7 cellular contexts compared by ENCODE assay signal in the genomic region with DNA sequence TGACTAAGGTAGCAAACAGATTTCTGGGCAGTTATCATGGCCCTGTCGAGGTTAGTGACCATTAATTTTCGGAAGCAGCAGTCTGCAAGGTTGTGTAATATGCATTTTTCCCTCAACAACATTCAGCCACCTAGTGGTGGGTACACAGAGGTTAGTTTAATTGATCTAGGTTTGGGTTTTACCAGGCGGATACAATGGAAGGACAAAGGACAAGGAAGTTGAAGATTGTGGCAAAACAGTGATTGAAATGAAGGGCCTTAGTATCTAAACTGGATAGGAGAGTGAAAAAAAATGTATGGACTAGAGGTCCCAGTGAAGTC. TPM values are rescaled to one million over a fixed set of nuclear protein-coding genes. Genes with fewer than 3 reads are reported as not detected.
DNase-seq lines count a peak whose midpoint lies in the region; ATAC-seq and TF ChIP-seq lines count a peak whose summit lies in the region.

No MANE protein-coding gene starts in this region.

- in situ Hi-C loops in brain microvascular endothelial cell (cut with HindIII; ENCODE audit: low pct_ligation_motif_present, low sequenced_read_pairs), result no loop called here

- H3F3A ChIP-seq in MM.1S (ENCODE audit: insufficient read depth, low read length), result peaks cover 11% of the 10 kb centered on the region; the same call in 1 of the 2 replicates

- H3K4me1 ChIP-seq in MM.1S (ENCODE audit: low read length), result peaks cover 31% of the 10 kb centered on the region
- peaks cover 62 to 64% of the 10 kb centered on the region in 2 experiments for H3K4me1 ChIP-seq in neutrophil (ENCODE audit: control insufficient read depth in 1 of 2, insufficient read depth in 1 of 2, low read depth in 1 of 2, low read length in 1 of 2)
- peaks cover 26% of the 10 kb centered on the region for H3K4me1 ChIP-seq in mucosa of descending colon (ENCODE audit: low read depth)

- H3K9ac ChIP-seq in MM.1S (ENCODE audit: low read length), result no peak overlapping the region

- H3K4me2 ChIP-seq in MM.1S (ENCODE audit: low read depth, low read length), result peak overlapping the region; percentile 24; the same call in 1 of the 2 replicates

- no peaks in the 10 kb centered on the region for H4K20me1 ChIP-seq in MM.1S (ENCODE audit: insufficient read depth, low read length)

- no peaks in the 10 kb centered on the region for H3K79me2 ChIP-seq in MM.1S (ENCODE audit: low read length)

- H2AFZ ChIP-seq in MM.1S (ENCODE audit: low read length), result no peak overlapping the region

- POLR2A ChIA-PET in GM10248 (lab: Yijun Ruan, JAX), result interaction anchor here (0.9 kb wide), 1 partner anchor 845 kb away, joined by 3 read pairs; the partner anchor contains the start of gene PRDX1

- peak overlapping the region; percentile 47; the same call in 1 of the 2 replicates for H3K27ac ChIP-seq in MM.1S (ENCODE audit: low read length)
- H3K27ac ChIP-seq in brain microvascular endothelial cell, result no peak overlapping the region
- H3K27ac ChIP-seq in neutrophil, result peak overlapping the region; percentile 68

- no peak overlapping the region for H3K4me3 ChIP-seq in MM.1S (ENCODE audit: low read length)
- no peak overlapping the region for H3K4me3 ChIP-seq in brain microvascular endothelial cell (ENCODE audit: low read depth, low read length)
- H3K4me3 ChIP-seq in neutrophil (ENCODE audit: low read depth in 1 of 2, low read length in 1 of 2), result no peak overlapping the region
- H3K4me3 ChIP-seq in mucosa of descending colon, result no peak overlapping the region

- CTCF ChIA-PET in GM10248 (lab: Yijun Ruan, JAX), result interaction anchor here (1.0 to 1.6 kb wide), 3 partner anchors 16 to 24 kb away, joined by 3 to 5 read pairs (median 4); no protein-coding TSS in a partner anchor

- DNase-seq in GM10248 (ENCODE audit: extremely low spot score) (no peak), MM.1S (peak; percentile 24), brain microvascular endothelial cell (peak; percentile 28), mucosa of descending colon (no peak)

- H3K36me3 ChIP-seq in MM.1S (replicated peaks; ENCODE audit: insufficient read depth, low read length) (no peaks in the 10 kb centered on the region), brain microvascular endothelial cell (replicated peaks) (no peaks in the 10 kb centered on the region), neutrophil (no peaks in the 10 kb centered on the region), mucosa of descending colon (ENCODE audit: low read depth) (peaks cover 5% of the 10 kb centered on the region)

- H3K27me3 ChIP-seq in MM.1S (replicated peaks; ENCODE audit: insufficient read depth, low read length), result no peaks in the 10 kb centered on the region
- H3K27me3 ChIP-seq in brain microvascular endothelial cell (replicated peaks), result no peaks in the 10 kb centered on the region
- H3K27me3 ChIP-seq in neutrophil, result no peaks in the 10 kb centered on the region

- H3K9me3 ChIP-seq in MM.1S (replicated peaks; ENCODE audit: insufficient read depth, low read length), result no peaks in the 10 kb centered on the region
- H3K9me3 ChIP-seq in neutrophil, result no peaks in the 10 kb centered on the region
- no peaks in the 10 kb centered on the region for H3K9me3 ChIP-seq in mucosa of descending colon

- TF ChIP-seq CTCF in GM10248 (IDR thresholded peaks at IDR 0.05; ENCODE audit: control extremely low read depth, extremely low read depth, low read depth, missing control alignments), result peak; percentile 41
- TF ChIP-seq CTCF in MM.1S (IDR thresholded peaks at IDR 0.05; ENCODE audit: low read length), result peak; percentile 42
- TF ChIP-seq CTCF in brain microvascular endothelial cell (IDR thresholded peaks at IDR 0.05; ENCODE audit: low read depth, low read length, missing control alignments), result peak; percentile 61
- peak; percentile 30 for TF ChIP-seq CTCF in neutrophil (IDR thresholded peaks at IDR 0.05)
- TF ChIP-seq CTCF in mucosa of descending colon (IDR thresholded peaks at IDR 0.05), result no peak

- no peaks in the 10 kb centered on the region for H3K9me2 ChIP-seq in MM.1S (replicated peaks; ENCODE audit: insufficient read depth, low read length)

- ATAC-seq in mucosa of descending colon (no peak), HG03439 (IDR thresholded peaks at IDR 0.05; ENCODE audit: unreplicated experiment) (no peak), GM18909 (IDR thresholded peaks at IDR 0.05; ENCODE audit: poor library complexity, unreplicated experiment) (no peak)

- intact Hi-C loops in mucosa of descending colon (cut with DNase I, micrococcal nuclease), result no loop called here

RNA-seq across cellular contexts. Expression of gene ARMH1, which starts 2.6 kb away (rescaled TPM):
- 1 to 10 TPM; 1.7 to 4.1 (median 2.3) TPM for total RNA-seq in mucosa of descending colon

RNA-seq across cellular contexts. Expression of gene TMEM53, which starts 2.9 kb away (rescaled TPM):
- 10 to 100 TPM; 19.3 to 46.0 (median 36.6) TPM for total RNA-seq in mucosa of descending colon

RNA-seq across cellular contexts. Expression of gene RNU5D-1, which starts 53.8 kb away (rescaled TPM):
- total RNA-seq in mucosa of descending colon, result 10 to 100 TPM in 1 of 3 donors, not detected in 2; 15.9 TPM

Comparison
In these comparisons a context has a peak if more than half of its experiments do, and no peak if none do; other contexts are left out.
1. DNase-seq: peak in MM.1S (single experiment) and brain microvascular endothelial cell (single experiment); none in GM10248 (single experiment) and mucosa of descending colon (0 of 3).